7 cellular contexts compared by ENCODE assay signal in the genomic region with DNA sequence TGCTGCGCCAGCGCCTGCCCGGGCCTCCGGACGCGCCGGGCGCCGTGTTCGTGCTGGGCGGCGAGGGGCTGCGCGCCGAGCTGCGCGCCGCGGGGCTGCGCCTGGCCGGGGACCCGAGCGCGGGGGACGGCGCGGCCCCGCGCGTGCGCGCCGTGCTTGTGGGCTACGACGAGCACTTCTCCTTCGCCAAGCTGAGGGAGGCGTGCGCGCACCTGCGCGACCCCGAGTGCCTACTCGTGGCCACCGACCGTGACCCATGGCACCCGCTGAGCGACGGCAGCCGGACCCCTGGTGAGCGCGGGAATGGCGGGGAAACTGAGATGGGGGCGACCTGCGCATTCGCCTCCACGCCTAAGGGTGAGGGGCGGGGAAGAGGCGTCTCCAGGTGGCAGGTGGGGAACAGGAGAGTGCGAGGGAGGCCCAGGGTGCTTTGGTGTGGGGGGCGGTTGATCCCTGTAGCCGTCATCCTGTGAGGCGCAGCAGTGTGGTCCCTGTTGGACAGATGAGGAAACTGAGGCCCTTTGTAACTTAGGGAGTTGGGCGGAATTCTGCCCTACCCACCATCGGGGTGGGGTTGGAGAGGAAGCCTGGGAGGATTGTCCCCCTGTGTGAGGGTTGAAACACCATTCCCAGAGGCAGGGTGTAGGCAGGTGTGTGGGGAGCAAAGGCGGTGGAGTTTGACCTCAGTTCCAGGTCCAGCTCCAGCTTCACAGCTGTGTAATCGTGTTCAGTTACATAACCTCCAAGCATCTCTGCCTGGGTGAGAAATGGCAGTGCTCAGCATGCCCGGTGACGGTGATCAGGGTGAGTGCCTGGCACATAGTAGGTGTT. TPM values are rescaled to one million over a fixed set of nuclear protein-coding genes. Genes with fewer than 3 reads are reported as not detected.
A peak's percentile ranks its signal among the peaks of the same experiment; 100 is the strongest.
DNase-seq lines count a peak whose midpoint lies in the region; ATAC-seq and TF ChIP-seq lines count a peak whose summit lies in the region.

No MANE protein-coding gene starts in this region.

- no peak for TF ChIP-seq CTCF in GM12875 (IDR thresholded peaks at IDR 0.05; ENCODE audit: borderline replicate concordance, insufficient read depth, low read depth, low read length)
- no peak for TF ChIP-seq CTCF in chondrocyte (IDR thresholded peaks at IDR 0.05)

- H3K9me3 ChIP-seq in mucosa of stomach (ENCODE audit: control insufficient read depth, low read length): no peaks in the 10 kb centered on the region

- H3K9ac ChIP-seq in mucosa of stomach (ENCODE audit: low read length): peak overlapping the region; percentile 34

- H3K36me3 ChIP-seq in mucosa of stomach (ENCODE audit: control insufficient read depth, insufficient read depth, low read length): no peaks in the 10 kb centered on the region

- H3K27ac Mint-ChIP-seq in chondrocyte (ENCODE audit: unreplicated experiment): no peak overlapping the region

- no peaks in the 10 kb centered on the region for H3K27me3 Mint-ChIP-seq in chondrocyte (ENCODE audit: low read depth)

- H3K4me1 Mint-ChIP-seq in chondrocyte (ENCODE audit: low read depth): peaks cover 40% of the 10 kb centered on the region

- H3K36me3 Mint-ChIP-seq in chondrocyte (ENCODE audit: low read depth): no peaks in the 10 kb centered on the region

- H3K4me3 ChIP-seq in GM12875 (ENCODE audit: low read depth, low read length): peak overlapping the region; percentile 66
- H3K4me3 ChIP-seq in mucosa of stomach (ENCODE audit: low read length): peak overlapping the region; percentile 46

- no peaks in the 10 kb centered on the region for H3K9me3 Mint-ChIP-seq in chondrocyte (ENCODE audit: low read depth)

- peak; percentile 75 for DNase-seq in NCI-H69 (lab: John Stamatoyannopoulos, UW)
- DNase-seq in chondrocyte (ENCODE audit: low spot score): no peak
- no peak for DNase-seq in T1000 (lab: John Stamatoyannopoulos, UW)
- DNase-seq in NK-92 treated with Interleukin-12 subunit alpha and Interleukin-12 subunit beta, amount 100 ng/mL, for 24 hours (lab: John Stamatoyannopoulos, UW): no peak

- peaks cover 32% of the 10 kb centered on the region for H3K4me1 ChIP-seq in mucosa of stomach (ENCODE audit: control insufficient read depth, insufficient read depth, low read length)

- ATAC-seq in GM21576 (IDR thresholded peaks at IDR 0.05; ENCODE audit: unreplicated experiment): peak; percentile 2

- peak overlapping the region; percentile 72 for H3K4me3 Mint-ChIP-seq in chondrocyte (ENCODE audit: unreplicated experiment)

- no peaks in the 10 kb centered on the region for H3K27me3 ChIP-seq in mucosa of stomach (ENCODE audit: control insufficient read depth, insufficient read depth, low read length)

RNA-seq across cellular contexts. Expression of a gene that starts 0.8 kb away (rescaled TPM):
- 14.8 to 17.2 TPM (median 15.2 TPM) in 3 replicates for total RNA-seq in chondrocyte

RNA-seq across cellular contexts. Expression of a gene that starts 16.2 kb away (rescaled TPM):
- 1,066 to 2,807 TPM (median 2,760 TPM) in 3 replicates for total RNA-seq in chondrocyte

RNA-seq across cellular contexts. Expression of a gene that starts 19.8 kb away (rescaled TPM):
- total RNA-seq in chondrocyte: 1.6 to 2.7 TPM (median 2.4 TPM) in 3 replicates

RNA-seq across cellular contexts. Expression of a gene that starts 26.9 kb away (rescaled TPM):
- 12.1 to 18.7 TPM (median 12.8 TPM) in 3 replicates for total RNA-seq in chondrocyte

RNA-seq across cellular contexts. Expression of a gene that starts 37.6 kb away (rescaled TPM):
- total RNA-seq in chondrocyte: 47.9 to 49.8 TPM (median 49.5 TPM) in 3 replicates
